Comparison of ENCODE assay signal across 15 cellular contexts in the genomic region with DNA sequence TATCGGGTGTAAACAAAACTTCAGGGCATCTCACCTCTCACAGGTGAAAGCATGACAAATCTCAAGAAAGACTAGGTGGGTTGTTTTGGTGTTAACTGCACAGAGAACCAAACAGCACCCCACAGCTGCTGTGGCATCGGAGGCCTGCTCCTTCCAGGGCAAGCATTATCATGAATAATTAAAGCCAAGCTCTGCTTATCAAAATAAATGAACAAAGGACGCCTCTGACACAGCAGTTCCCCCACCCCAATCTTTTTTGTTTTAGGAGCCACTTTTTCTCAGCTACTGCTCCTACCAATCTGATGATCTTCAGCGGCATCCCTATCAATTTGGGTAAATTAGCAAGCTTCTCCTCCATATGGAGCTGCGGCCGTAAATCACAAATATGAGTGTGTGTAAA. TPM values are rescaled to one million over a fixed set of nuclear protein-coding genes. Genes with fewer than 3 reads are reported as not detected.
A peak's percentile ranks its signal among the peaks of the same experiment; 100 is the strongest.
DNase-seq lines count a peak whose midpoint lies in the region; ATAC-seq and TF ChIP-seq lines count a peak whose summit lies in the region.
"Had no signal": no experiment of that assay in that cellular context is flagged by ENCODE, and none has a peak within 500 bp of the region (broad histone marks: within the 10 kb centered on the region; RNA-seq: fewer than 3 reads in every experiment).

No MANE protein-coding gene starts in this region.

- H3K27me3 Mint-ChIP-seq in CD4-positive, alpha-beta T cell, result no peaks in the 10 kb centered on the region
- no peaks in the 10 kb centered on the region for H3K27me3 Mint-ChIP-seq in stimulated activated naive B cell treated with anti-CD40 and anti-IgM and Interleukin-4, amounts not matched to agents 10 μg/mL and 1 μg/mL and 100 μg/mL, for 72 hours
- no peaks in the 10 kb centered on the region for H3K27me3 Mint-ChIP-seq in activated naive CD4-positive, alpha-beta T cell treated with anti-CD3 and anti-CD28 coated beads, Interleukin-2, amount 10 ng/mL, durations not matched to agents 7 days and 5 days
- H3K27me3 Mint-ChIP-seq: CD4-positive, alpha-beta memory T cell had no signal

- no peak for ATAC-seq in CD4-positive, alpha-beta T cell (ENCODE audit: poor library complexity)
- ATAC-seq in stimulated activated naive B cell treated with anti-CD40 and anti-IgM and Interleukin-4, amounts not matched to agents 10 μg/mL and 1 μg/mL and 100 μg/mL, for 72 hours (replicated peaks), result no peak
- ATAC-seq: K562 had no signal

- no peak overlapping the region for H3K27ac ChIP-seq in CD4-positive, alpha-beta T cell (ENCODE audit: low read depth, low read length)
- H3K27ac ChIP-seq in angular gyrus (ENCODE audit: low read depth, low read length), result peak overlapping the region; percentile 80
- H3K27ac ChIP-seq: Peyer's patch had no signal

- H3K4me1 Mint-ChIP-seq in CD4-positive, alpha-beta T cell (ENCODE audit: low read depth), result peaks cover 63% of the 10 kb centered on the region
- H3K4me1 Mint-ChIP-seq in stimulated activated naive B cell treated with anti-CD40 and anti-IgM and Interleukin-4, amounts not matched to agents 10 μg/mL and 1 μg/mL and 100 μg/mL, for 72 hours, result peaks cover 28 to 53% of the 10 kb centered on the region in 2 donors
- H3K4me1 Mint-ChIP-seq in activated naive CD4-positive, alpha-beta T cell treated with anti-CD3 and anti-CD28 coated beads, Interleukin-2, amount 10 ng/mL, durations not matched to agents 7 days and 5 days, result peaks cover 27% of the 10 kb centered on the region

- H3K36me3 Mint-ChIP-seq in CD4-positive, alpha-beta T cell (ENCODE audit: low read depth), result peaks cover 66% of the 10 kb centered on the region
- H3K36me3 Mint-ChIP-seq in stimulated activated naive B cell treated with anti-CD40 and anti-IgM and Interleukin-4, amounts not matched to agents 10 μg/mL and 1 μg/mL and 100 μg/mL, for 72 hours, result peaks cover 36 to 59% of the 10 kb centered on the region in 2 donors
- peaks cover 78% of the 10 kb centered on the region for H3K36me3 Mint-ChIP-seq in activated naive CD4-positive, alpha-beta T cell treated with anti-CD3 and anti-CD28 coated beads, Interleukin-2, amount 10 ng/mL, durations not matched to agents 7 days and 5 days

- H3K27me3 ChIP-seq in CD4-positive, alpha-beta T cell (ENCODE audit: control insufficient read depth, insufficient read depth, low read length), result no peaks in the 10 kb centered on the region
- H3K27me3 ChIP-seq: Peyer's patch had no signal

- POLR2A ChIA-PET in CD4-positive, alpha-beta T cell (lab: Charles Lee), result interaction anchor here (0.6 to 3.7 kb wide), 3 partner anchors 37 to 112 kb away, joined by 3 to 11 read pairs (median 10); partner anchors contain the start of gene KLF7

- no peaks in the 10 kb centered on the region for H3K9me3 ChIP-seq in CD4-positive, alpha-beta T cell (ENCODE audit: control insufficient read depth, low read length)
- H3K9me3 ChIP-seq: Peyer's patch had no signal

- no peaks in the 10 kb centered on the region for H3K9me3 Mint-ChIP-seq in CD4-positive, alpha-beta T cell
- H3K9me3 Mint-ChIP-seq in stimulated activated naive B cell treated with anti-CD40 and anti-IgM and Interleukin-4, amounts not matched to agents 10 μg/mL and 1 μg/mL and 100 μg/mL, for 72 hours, result no peaks in the 10 kb centered on the region
- H3K9me3 Mint-ChIP-seq in activated naive CD4-positive, alpha-beta T cell treated with anti-CD3 and anti-CD28 coated beads, Interleukin-2, amount 10 ng/mL, durations not matched to agents 7 days and 5 days, result no peaks in the 10 kb centered on the region
- H3K9me3 Mint-ChIP-seq: CD4-positive, alpha-beta memory T cell; H9 had no signal

- intact Hi-C loops in CD4-positive, alpha-beta T cell (cut with DNase I, micrococcal nuclease), result no loop called here

- no peak for DNase-seq in CD4-positive, alpha-beta T cell
- DNase-seq in inferior parietal cortex (ENCODE audit: extremely low spot score) (peak; percentile 47), SIG-M5 (lab: John Stamatoyannopoulos, UW) (no peak)
- DNase-seq in stimulated activated naive B cell treated with anti-CD40 and anti-IgM and Interleukin-4, amounts not matched to agents 10 μg/mL and 1 μg/mL and 100 μg/mL, for 72 hours, result no peak
- DNase-seq in activated naive CD4-positive, alpha-beta T cell treated with anti-CD3 and anti-CD28 coated beads, Interleukin-2, amount 10 ng/mL, durations not matched to agents 7 days and 5 days, result no peak
- DNase-seq in activated effector memory CD4-positive, alpha-beta T cell treated with anti-CD3 and anti-CD28 coated beads, Interleukin-2, amount 50 U/mL, for 16 hours, result no peak
- DNase-seq: AML-193; Calu3; CD4-positive, alpha-beta memory T cell; H9; NCI-H226; NCI-H524 treated with DMSO at 0.1 percent for 48 hours; Peyer's patch had no signal

- H3K4me3 Mint-ChIP-seq in CD4-positive, alpha-beta T cell, result no peak overlapping the region
- no peak overlapping the region for H3K4me3 Mint-ChIP-seq in stimulated activated naive B cell treated with anti-CD40 and anti-IgM and Interleukin-4, amounts not matched to agents 10 μg/mL and 1 μg/mL and 100 μg/mL, for 72 hours
- no peak overlapping the region for H3K4me3 Mint-ChIP-seq in activated naive CD4-positive, alpha-beta T cell treated with anti-CD3 and anti-CD28 coated beads, Interleukin-2, amount 10 ng/mL, durations not matched to agents 7 days and 5 days
- H3K4me3 Mint-ChIP-seq: CD4-positive, alpha-beta memory T cell; H9 had no signal

- no peak for TF ChIP-seq CTCF in CD4-positive, alpha-beta T cell (IDR thresholded peaks at IDR 0.05)

- H3K27ac Mint-ChIP-seq in CD4-positive, alpha-beta T cell, result peak overlapping the region; percentile 42
- H3K27ac Mint-ChIP-seq in stimulated activated naive B cell treated with anti-CD40 and anti-IgM and Interleukin-4, amounts not matched to agents 10 μg/mL and 1 μg/mL and 100 μg/mL, for 72 hours, result peak overlapping the region; percentile 81
- H3K27ac Mint-ChIP-seq in activated naive CD4-positive, alpha-beta T cell treated with anti-CD3 and anti-CD28 coated beads, Interleukin-2, amount 10 ng/mL, durations not matched to agents 7 days and 5 days, result no peak overlapping the region

- CTCF ChIA-PET in CD4-positive, alpha-beta T cell (lab: Charles Lee), result no interaction called here
- CTCF ChIA-PET in activated naive CD4-positive, alpha-beta T cell treated with anti-CD3 and anti-CD28 coated beads, Interleukin-2, amount 10 ng/mL, durations not matched to agents 7 days and 5 days (lab: Charles Lee), result no interaction called here

RNA-seq across cellular contexts. Expression of gene KLF7, which starts 58.6 kb away (rescaled TPM):
- 10 to 100 TPM; 90.1 to 96.9 TPM for total RNA-seq in CD4-positive, alpha-beta T cell
